8 cellular contexts compared by ENCODE assay signal in genomic region chr13:57632276-57633140, GRCh38. TPM values are rescaled to one million over a fixed set of nuclear protein-coding genes. Genes with fewer than 3 reads are reported as not detected.
DNase-seq lines count a peak whose midpoint lies in the region; ATAC-seq and TF ChIP-seq lines count a peak whose summit lies in the region.

No MANE protein-coding gene starts in this region.

- TF ChIP-seq EP300 in transverse colon (IDR thresholded peaks at IDR 0.05; ENCODE audit: low read depth), result no peak

- intact Hi-C loops in dorsolateral prefrontal cortex (cut with DNase I), result loop anchor here in 1 of 2 donors (5.0 kb wide), 2 partner anchors 65 to 85 kb away; no protein-coding TSS in a partner anchor
- intact Hi-C loops in transverse colon (cut with DNase I; ENCODE audit: low total_unique reads), result no loop called here

- peaks cover 0 to 2% of the 10 kb centered on the region in 2 donors for H3K9me3 Mint-ChIP-seq in activated T-cell treated with anti-CD3 and anti-CD28 coated beads, Interleukin-2, amount 50 U/mL, for 72 hours
- H3K9me3 Mint-ChIP-seq in activated T-cell treated with anti-CD3 and anti-CD28 coated beads, Interleukin-2, amount 50 U/mL, for 4 hours, result no peaks in the 10 kb centered on the region

- 10 to 48% methylated on average over 2 to 70 of the region's 70 CpGs for WGBS in transverse colon (ENCODE audit: low coverage in 1 of 2), 2 donors

- H3K4me3 Mint-ChIP-seq in activated T-cell treated with anti-CD3 and anti-CD28 coated beads, Interleukin-2, amount 50 U/mL, for 72 hours, result peak overlapping the region; percentile 83 to 91
- H3K4me3 Mint-ChIP-seq in activated T-cell treated with anti-CD3 and anti-CD28 coated beads, Interleukin-2, amount 50 U/mL, for 4 hours, result no peak overlapping the region

- TF ChIP-seq CTCF in dorsolateral prefrontal cortex (IDR thresholded peaks at IDR 0.05 in 54 of 56, conservative IDR thresholded peaks at IDR 0.05 in 2 of 56; ENCODE audit: low read depth in 1 of 56, partially characterized antibody in 56 of 56) (peak in 3 of 56 donors; percentile 0 to 18 (median 4)), transverse colon (IDR thresholded peaks at IDR 0.05) (no peak)

- H3K4me3 ChIP-seq in dorsolateral prefrontal cortex, result peak overlapping the region; percentile 50 to 87 (median 72)
- peak overlapping the region in 3 of 4 donors; percentile 11 to 49 (median 25) for H3K4me3 ChIP-seq in transverse colon

- no peak for DNase-seq in activated T-cell treated with anti-CD3 and anti-CD28 coated beads, Interleukin-2, amount 50 U/mL, for 72 hours
- no peak for DNase-seq in activated T-cell treated with anti-CD3 and anti-CD28 coated beads, Interleukin-2, amount 50 U/mL, for 4 hours
- peak in 6 of 10 donors; percentile 25 to 62 (median 36) for DNase-seq in dorsolateral prefrontal cortex
- DNase-seq in lung microvascular endothelial cell (ENCODE audit: low read depth in 2 of 2), result peak; percentile 16 to 33
- no peak for DNase-seq in transverse colon
- DNase-seq in NCI-H526 (lab: John Stamatoyannopoulos, UW), result no peak

- in situ Hi-C loops in transverse colon (cut with MboI; ENCODE audit: low pct_ligation_motif_present in 1 of 4, low pct_unique_long_range_greater_than_20kb in 1 of 4, low sequenced_read_pairs in 3 of 4), result no loop called here

- ATAC-seq in activated T-cell treated with anti-CD3 and anti-CD28 coated beads, Interleukin-2, amount 50 U/mL, for 72 hours (replicated peaks in 1 of 2), result no peak
- ATAC-seq in activated T-cell treated with anti-CD3 and anti-CD28 coated beads, Interleukin-2, amount 50 U/mL, for 4 hours, result no peak
- no peak for ATAC-seq in HG02981 (IDR thresholded peaks at IDR 0.05; ENCODE audit: unreplicated experiment)
- ATAC-seq in HG02870 (IDR thresholded peaks at IDR 0.05; ENCODE audit: unreplicated experiment), result no peak

- peaks cover 66% of the 10 kb centered on the region for H3K27me3 Mint-ChIP-seq in activated T-cell treated with anti-CD3 and anti-CD28 coated beads, Interleukin-2, amount 50 U/mL, for 72 hours (ENCODE audit: low read depth)
- peaks cover 71% of the 10 kb centered on the region for H3K27me3 Mint-ChIP-seq in activated T-cell treated with anti-CD3 and anti-CD28 coated beads, Interleukin-2, amount 50 U/mL, for 4 hours (ENCODE audit: low read depth)

- no peak for TF ChIP-seq POLR2A in transverse colon (IDR thresholded peaks at IDR 0.05)

- H3K9me3 ChIP-seq in transverse colon, result no peaks in the 10 kb centered on the region

- H3K36me3 ChIP-seq in transverse colon, result no peaks in the 10 kb centered on the region

- H3K27ac Mint-ChIP-seq in activated T-cell treated with anti-CD3 and anti-CD28 coated beads, Interleukin-2, amount 50 U/mL, for 72 hours, result no peak overlapping the region

- H3K27me3 ChIP-seq in dorsolateral prefrontal cortex, result peaks cover 0 to 18% (median 0%) of the 10 kb centered on the region in 45 donors
- H3K27me3 ChIP-seq in transverse colon, result peaks cover 73% of the 10 kb centered on the region

- H3K36me3 Mint-ChIP-seq in activated T-cell treated with anti-CD3 and anti-CD28 coated beads, Interleukin-2, amount 50 U/mL, for 72 hours (ENCODE audit: insufficient read depth in 2 of 2), result peaks cover 10 to 15% of the 10 kb centered on the region in 2 donors
- no peaks in the 10 kb centered on the region for H3K36me3 Mint-ChIP-seq in activated T-cell treated with anti-CD3 and anti-CD28 coated beads, Interleukin-2, amount 50 U/mL, for 4 hours (ENCODE audit: insufficient read depth)

- H3K4me1 ChIP-seq in transverse colon, result peaks cover 0 to 24% (median 15%) of the 10 kb centered on the region in 4 donors

- peaks cover 32% of the 10 kb centered on the region for H3K4me1 Mint-ChIP-seq in activated T-cell treated with anti-CD3 and anti-CD28 coated beads, Interleukin-2, amount 50 U/mL, for 72 hours (ENCODE audit: low read depth)
- peaks cover 36% of the 10 kb centered on the region for H3K4me1 Mint-ChIP-seq in activated T-cell treated with anti-CD3 and anti-CD28 coated beads, Interleukin-2, amount 50 U/mL, for 4 hours (ENCODE audit: low read depth)

- H3K27ac ChIP-seq in dorsolateral prefrontal cortex (peak overlapping the region; percentile 81 to 96 (median 92)), transverse colon (peak overlapping the region; percentile 3 to 32 (median 29))

RNA-seq across cellular contexts. Expression of gene PCDH17, which starts 1.0 kb away (rescaled TPM):
- total RNA-seq in activated T-cell treated with anti-CD3 and anti-CD28 coated beads, Interleukin-2, amount 50 U/mL, for 72 hours, result under 1 TPM in 1 of 2 donors, not detected in 1; 0.07 TPM
- total RNA-seq in activated T-cell treated with anti-CD3 and anti-CD28 coated beads, Interleukin-2, amount 50 U/mL, for 4 hours, result under 1 TPM in 2 of 3 donors, not detected in 1; 0.03 to 0.05 TPM
- total RNA-seq in dorsolateral prefrontal cortex, result 10 to 100 TPM; 20.6 to 70.5 (median 42.4) TPM
- 2.2 and 7.9 TPM in 2 replicates for total RNA-seq in lung microvascular endothelial cell
- 1 to 10 TPM in 2 of 4 donors, under 1 TPM in 1, not detected in 1; 0.80 to 2.2 (median 1.2) TPM for total RNA-seq in transverse colon

Comparison
In these comparisons a context has a peak if more than half of its experiments do, and no peak if none do; other contexts are left out.
1. DNase-seq: peak in dorsolateral prefrontal cortex (6 of 10) and lung microvascular endothelial cell (2 of 2); none in activated T-cell treated with anti-CD3 and anti-CD28 coated beads, Interleukin-2, amount 50 U/mL, for 72 hours (0 of 2), activated T-cell treated with anti-CD3 and anti-CD28 coated beads, Interleukin-2, amount 50 U/mL, for 4 hours (single experiment), transverse colon (single experiment) and NCI-H526 (0 of 2).